ENCODE assay signal across 26 cellular contexts in genomic region chr1:40808444-40808843, GRCh38. TPM values are rescaled to one million over a fixed set of nuclear protein-coding genes. Genes with fewer than 3 reads are reported as not detected.
DNase-seq lines count a peak whose midpoint lies in the region; ATAC-seq and TF ChIP-seq lines count a peak whose summit lies in the region.
"Had no signal": no experiment of that assay in that cellular context is flagged by ENCODE, and none has a peak within 500 bp of the region (broad histone marks: within the 10 kb centered on the region; RNA-seq: fewer than 3 reads in every experiment).

No MANE protein-coding gene starts in this region.

- TF ChIP-seq CTCF in left ventricle myocardium inferior (IDR thresholded peaks at IDR 0.05; ENCODE audit: borderline replicate concordance) (no peak), OCI-LY7 (conservative IDR thresholded peaks at IDR 0.05; ENCODE audit: low read length) (no peak), thoracic aorta (IDR thresholded peaks at IDR 0.05) (no peak), gastroesophageal sphincter (IDR thresholded peaks at IDR 0.05) (no peak)

- H2AFZ ChIP-seq in OCI-LY7 (ENCODE audit: low read length), result no peak overlapping the region

- TF ChIP-seq EP300 in gastroesophageal sphincter (IDR thresholded peaks at IDR 0.05), result no peak

- CTCF ChIA-PET in OCI-LY7 (lab: Charles Lee; ENCODE audit: unreplicated experiment), result no interaction called here

- no TSS peak for BruUV-seq in OCI-LY7 (replicated peaks; lab: Mats Ljungman, UMichigan)

- H3K4me1 ChIP-seq in left ventricle myocardium inferior (peaks cover 36% of the 10 kb centered on the region), OCI-LY7 (ENCODE audit: insufficient read depth, low read length, poor library complexity, severe bottlenecking) (peaks cover 36% of the 10 kb centered on the region), thoracic aorta (ENCODE audit: control insufficient read depth in 1 of 2, low read depth in 2 of 2) (peaks cover 28 to 44% of the 10 kb centered on the region in 2 donors), gastroesophageal sphincter (peaks cover 4 to 53% (median 15%) of the 10 kb centered on the region in 3 donors)
- H3K4me1 ChIP-seq: lower lobe of right lung, pancreas had no signal

- 75 to 77% methylated on average over 2 to 3 of the region's 3 CpGs for WGBS in gastroesophageal sphincter (ENCODE audit: low coverage in 1 of 2), 2 donors

- no peak for DNase-seq in left ventricle myocardium inferior
- DNase-seq in Right ventricle myocardium inferior (ENCODE audit: missing footprints), result no peak
- DNase-seq in OCI-LY7 (ENCODE audit: low spot score), result no peak
- DNase-seq in hepatic stellate cell (ENCODE audit: low spot score), result peak; percentile 79
- DNase-seq in thoracic aorta (ENCODE audit: low spot score), result no peak
- no peak for DNase-seq in NCI-H446 (lab: John Stamatoyannopoulos, UW)
- DNase-seq: activated CD4-positive, alpha-beta T cell treated with anti-CD3 and anti-CD28 coated beads, Interleukin-2, amount 10 ng/mL, durations not matched to agents 7 days and 5 days; central memory CD4-positive, alpha-beta T cell; DND-41; HCEC 1CT; lower lobe of right lung; MG63; NCI-H2029 treated with DMSO at 0.1 percent for 48 hours; pancreas; stimulated activated CD4-positive, alpha-beta T cell treated with anti-CD3 and anti-CD28 coated beads, Interleukin-12 subunit alpha, Interleukin-12 subunit beta, amount 100 ng/mL, for 4 hours; stimulated activated CD4-positive, alpha-beta T cell treated with anti-CD3 and anti-CD28 coated beads, Interleukin-4, amount 100 ng/mL, for 1 hour had no signal

- no peak for ATAC-seq in Right ventricle myocardium inferior
- ATAC-seq in thoracic aorta (ENCODE audit: insufficient number of reproducible peaks, low FRiP score, low read depth), result no peak
- no peak for ATAC-seq in gastroesophageal sphincter
- no peak for ATAC-seq in GM18868 (IDR thresholded peaks at IDR 0.05; ENCODE audit: unreplicated experiment)
- ATAC-seq: natural killer cell treated with Interleukin-12 subunit alpha and Interleukin-12 subunit beta and Interleukin-15 and Interleukin-18, amount 100 ng/mL, for 72 hours had no signal

- H3K4me3 ChIP-seq in left ventricle myocardium inferior (no peak overlapping the region), OCI-LY7 (ENCODE audit: low read depth, low read length, poor library complexity, severe bottlenecking) (no peak overlapping the region), thoracic aorta (no peak overlapping the region), gastroesophageal sphincter (no peak overlapping the region)
- H3K4me3 ChIP-seq: K562, lower lobe of right lung, MG63, pancreas, right atrium auricular region, SK-N-MC, vagina had no signal

- H3K27ac ChIP-seq in left ventricle myocardium inferior (replicated peaks), result peak overlapping the region; percentile 68
- no peak overlapping the region for H3K27ac ChIP-seq in OCI-LY7 (ENCODE audit: low read depth, low read length, poor library complexity, severe bottlenecking)
- H3K27ac ChIP-seq in thoracic aorta, result peak overlapping the region; percentile 71 to 82
- H3K27ac ChIP-seq in gastroesophageal sphincter, result peak overlapping the region in 2 of 4 donors; percentile 50 to 86
- H3K27ac ChIP-seq: C4-2B, lower lobe of right lung, pancreas, RWPE1, SK-N-MC, VCaP had no signal

- no peaks in the 10 kb centered on the region for H3K79me2 ChIP-seq in OCI-LY7 (ENCODE audit: insufficient read depth, low read depth, low read length)

- H3K9me3 ChIP-seq in left ventricle myocardium inferior (replicated peaks) (no peaks in the 10 kb centered on the region), OCI-LY7 (ENCODE audit: low read length) (no peaks in the 10 kb centered on the region), thoracic aorta (no peaks in the 10 kb centered on the region), gastroesophageal sphincter (no peaks in the 10 kb centered on the region)
- H3K9me3 ChIP-seq: lower lobe of right lung, MG63, pancreas, right atrium auricular region, vagina had no signal

- H3K9me2 ChIP-seq in OCI-LY7 (ENCODE audit: insufficient read depth, low read length), result no peaks in the 10 kb centered on the region

- TF ChIP-seq POLR2A in gastroesophageal sphincter (IDR thresholded peaks at IDR 0.05), result no peak

- H3K36me3 ChIP-seq in left ventricle myocardium inferior (no peaks in the 10 kb centered on the region), OCI-LY7 (ENCODE audit: insufficient read depth, low read length) (no peaks in the 10 kb centered on the region), thoracic aorta (no peaks in the 10 kb centered on the region), gastroesophageal sphincter (no peaks in the 10 kb centered on the region)
- H3K36me3 ChIP-seq: lower lobe of right lung, MG63, pancreas, right atrium auricular region, vagina had no signal

- intact Hi-C loops in left ventricle myocardium inferior (cut with micrococcal nuclease), result no loop called here
- intact Hi-C loops in Right ventricle myocardium inferior (cut with DNase I), result no loop called here
- intact Hi-C loops in OCI-LY7 (cut with micrococcal nuclease; ENCODE audit: unreplicated experiment), result no loop called here

- H4K20me1 ChIP-seq in OCI-LY7 (ENCODE audit: insufficient read depth, low read length), result no peaks in the 10 kb centered on the region

- POLR2A ChIA-PET in OCI-LY7 (lab: Charles Lee), result no interaction called here

- H3K4me2 ChIP-seq in OCI-LY7 (ENCODE audit: low read length), result 0 out of 2 replicates have a peak overlapping the region, but pooled peaks have one; percentile 50

- H3K27me3 ChIP-seq in left ventricle myocardium inferior (ENCODE audit: low read depth) (no peaks in the 10 kb centered on the region), thoracic aorta (replicated peaks; ENCODE audit: insufficient read depth) (no peaks in the 10 kb centered on the region), gastroesophageal sphincter (no peaks in the 10 kb centered on the region)
- H3K27me3 ChIP-seq: MG63, pancreas, right atrium auricular region, vagina had no signal

RNA-seq across cellular contexts. Expression of gene KCNQ4, which starts 24.9 kb away (rescaled TPM):
- total RNA-seq in left ventricle myocardium inferior (1.5 TPM), Right ventricle myocardium inferior (2.8 TPM), OCI-LY7 (2022) (0.37 and 0.49 TPM in 2 replicates), thoracic aorta (10 to 100 TPM in 1 of 2 donors, 1 to 10 TPM in 1; 5.7 to 11.5 TPM), gastroesophageal sphincter (10 to 100 TPM in 3 of 4 donors, 1 to 10 TPM in 1; 6.1 to 25.5 (median 10.2) TPM)
- total RNA-seq in OCI-LY7 (2014; rRNA removed; shearing (Covaris generic)), result 0.16 and 0.33 TPM in 2 replicates

RNA-seq across cellular contexts. Expression of gene CITED4, which starts 53.7 kb away (rescaled TPM):
- total RNA-seq in left ventricle myocardium inferior, result 24.4 TPM
- 40.6 TPM for total RNA-seq in Right ventricle myocardium inferior
- total RNA-seq in OCI-LY7 (2014; rRNA removed; shearing (Covaris generic)), result 2.0 TPM in 1 of 2 replicates, not detected in the other
- total RNA-seq in OCI-LY7 (2022), result not detected in 2 replicates
- total RNA-seq in thoracic aorta, result 10 to 100 TPM; 53.5 to 55.9 TPM
- total RNA-seq in gastroesophageal sphincter, result 10 to 100 TPM in 3 of 4 donors, 1 to 10 TPM in 1; 9.2 to 15.6 (median 14.1) TPM
